1 cellular context compared by ENCODE assay signal in genomic region chr14:94011795-94012194, GRCh38.
TF ChIP-seq lines count a peak whose summit lies in the region.

No MANE protein-coding gene starts in this region.

TF ChIP-seq in HCT116, 20 proteins besides CTCF, POLR2A, EP300 and RAD21:
- TF ChIP-seq ELF1 (IDR thresholded peaks at IDR 0.05; ENCODE audit: borderline replicate concordance, low read depth) (no peak), CEBPB (IDR thresholded peaks at IDR 0.05; ENCODE audit: low read depth) (no peak), ATF3 (IDR thresholded peaks at IDR 0.05) (no peak), REST (IDR thresholded peaks at IDR 0.05; ENCODE audit: low read depth) (no peak), SP1 (IDR thresholded peaks at IDR 0.05; ENCODE audit: low read depth) (no peak), EZH2phosphoT487 (IDR thresholded peaks at IDR 0.05; ENCODE audit: borderline replicate concordance) (no peak), MAX (IDR thresholded peaks at IDR 0.05) (no peak), EZH2 (IDR thresholded peaks at IDR 0.05) (no peak), YY1 (IDR thresholded peaks at IDR 0.05; ENCODE audit: extremely low read depth, insufficient replicate concordance, low read depth, low read length) (no peak), FOSL1 (IDR thresholded peaks at IDR 0.05; ENCODE audit: low read depth) (no peak), EGR1 (IDR thresholded peaks at IDR 0.05; ENCODE audit: low read depth) (no peak), CBX3 (IDR thresholded peaks at IDR 0.05; ENCODE audit: low read depth) (no peak), TCF7L2 (IDR thresholded peaks at IDR 0.05; ENCODE audit: borderline replicate concordance, extremely low read depth, insufficient read depth, insufficient read length) (no peak), ZBTB33 (IDR thresholded peaks at IDR 0.05; ENCODE audit: extremely low read depth, insufficient replicate concordance, low read length) (no peak), POLR2AphosphoS5 (IDR thresholded peaks at IDR 0.05; ENCODE audit: low read depth, low read length) (no peak), SRF (IDR thresholded peaks at IDR 0.05; ENCODE audit: low read depth) (no peak)
